Comparison of ENCODE assay signal across 31 cellular contexts in genomic region chr2:62054916-62055315, GRCh38.
"Had no signal": no experiment of that assay in that cellular context is flagged by ENCODE, and none has a peak within 500 bp of the region (broad histone marks: within the 10 kb centered on the region; RNA-seq: fewer than 3 reads in every experiment).

No MANE protein-coding gene starts in this region.

- H3K27ac ChIP-seq: brain microvascular endothelial cell, pancreas, psoas muscle, sigmoid colon, tibial nerve, VCaP had no signal

- H3K27ac Mint-ChIP-seq: activated T-cell treated with anti-CD3 and anti-CD28 coated beads, Interleukin-2, amount 50 U/mL, for 24 hours; activated T-helper 17 cell treated with anti-CD3 and anti-CD28 coated beads, Interleukin-2, amount 50 U/mL, for 72 hours; immature natural killer cell; mesothelial cell of epicardium; naive B cell; stimulated activated naive B cell treated with anti-CD40 and anti-IgM and Interleukin-4, amounts not matched to agents 10 μg/mL and 1 μg/mL and 100 μg/mL, for 72 hours had no signal

- H3K27me3 Mint-ChIP-seq: activated T-cell treated with anti-CD3 and anti-CD28 coated beads, Interleukin-2, amount 50 U/mL, for 24 hours; activated T-helper 17 cell treated with anti-CD3 and anti-CD28 coated beads, Interleukin-2, amount 50 U/mL, for 72 hours; naive B cell; stimulated activated naive B cell treated with anti-CD40 and anti-IgM and Interleukin-4, amounts not matched to agents 10 μg/mL and 1 μg/mL and 100 μg/mL, for 72 hours had no signal

- H3K36me3 ChIP-seq: brain microvascular endothelial cell, heart left ventricle, pancreas, sigmoid colon had no signal

- H3K4me3 Mint-ChIP-seq: activated T-cell treated with anti-CD3 and anti-CD28 coated beads, Interleukin-2, amount 50 U/mL, for 24 hours; activated T-helper 17 cell treated with anti-CD3 and anti-CD28 coated beads, Interleukin-2, amount 50 U/mL, for 72 hours; immature natural killer cell; mesothelial cell of epicardium; naive B cell; neural crest cell; stimulated activated naive B cell treated with anti-CD40 and anti-IgM and Interleukin-4, amounts not matched to agents 10 μg/mL and 1 μg/mL and 100 μg/mL, for 72 hours had no signal

- H3K9me3 ChIP-seq: pancreas, psoas muscle, sigmoid colon had no signal

- H3K9me3 Mint-ChIP-seq: activated T-cell treated with anti-CD3 and anti-CD28 coated beads, Interleukin-2, amount 50 U/mL, for 24 hours; activated T-helper 17 cell treated with anti-CD3 and anti-CD28 coated beads, Interleukin-2, amount 50 U/mL, for 72 hours; immature natural killer cell; neural crest cell had no signal

- DNase-seq: activated CD4-positive, alpha-beta T cell treated with anti-CD3 and anti-CD28 coated beads for 4 hours; activated CD4-positive, alpha-beta T cell treated with anti-CD3 and anti-CD28 coated beads, Interleukin-2, amount 50 U/mL, for 4 hours; activated CD8-positive, alpha-beta memory T cell treated with anti-CD3 and anti-CD28 coated beads, Interleukin-2, amount 50 U/mL, for 4 hours; activated gamma-delta T cell treated with Interleukin-2 at 50 U/mL for 16 hours; activated naive CD4-positive, alpha-beta T cell treated with anti-CD3 and anti-CD28 coated beads, Interleukin-2, amount 50 U/mL, for 16 hours; activated T-cell treated with anti-CD3 and anti-CD28 coated beads, Interleukin-2, amount 50 U/mL, for 24 hours; amniotic stem cell; brain microvascular endothelial cell; cortex of kidney; foreskin fibroblast; heart left ventricle; hypothalamus; immature natural killer cell; kidney; left colon; naive B cell; nucleus accumbens; pancreas; psoas muscle; sigmoid colon; small intestine; stimulated activated CD4-positive, alpha-beta T cell treated with anti-CD3 and anti-CD28 coated beads, Interleukin-1b, Interleukin-23, amount 100 ng/mL, for 48 hours; stimulated activated CD4-positive, alpha-beta T cell treated with anti-CD3 and anti-CD28 coated beads, Interleukin-4, amount 100 ng/mL, for 4 hours; stimulated activated CD8-positive, alpha-beta memory T cell treated with anti-CD3 and anti-CD28 coated beads, Interleukin-4, amount 100 ng/mL, for 48 hours; stimulated activated naive B cell treated with anti-CD40 and anti-IgM and Interleukin-4, amounts not matched to agents 10 μg/mL and 1 μg/mL and 100 μg/mL, for 72 hours had no signal

- ATAC-seq: esophagus mucosa; left colon; pancreas; stimulated activated naive B cell treated with anti-CD40 and anti-IgM and Interleukin-4, amounts not matched to agents 10 μg/mL and 1 μg/mL and 100 μg/mL, for 72 hours had no signal

- H3K4me1 Mint-ChIP-seq: naive B cell had no signal
